9 cellular contexts compared by ENCODE assay signal in genomic region chrX:108699368-108699767, GRCh38. TPM values are rescaled to one million over a fixed set of nuclear protein-coding genes. Genes with fewer than 3 reads are reported as not detected.
DNase-seq lines count a peak whose midpoint lies in the region; ATAC-seq and TF ChIP-seq lines count a peak whose summit lies in the region.
"Had no signal": no experiment of that assay in that cellular context is flagged by ENCODE, and none has a peak within 500 bp of the region (broad histone marks: within the 10 kb centered on the region; RNA-seq: fewer than 3 reads in every experiment).

No MANE protein-coding gene starts in this region.

- no peak overlapping the region for H3K4me2 ChIP-seq in PC-9

- H3K4me1 ChIP-seq in PC-9 (replicated peaks; ENCODE audit: insufficient read depth) = peaks cover 9% of the 10 kb centered on the region; the same call in 1 of the 2 replicates

- no peaks in the 10 kb centered on the region for H3K9me2 ChIP-seq in PC-9 (ENCODE audit: insufficient read depth)

- no peaks in the 10 kb centered on the region for H3F3A ChIP-seq in PC-9 (ENCODE audit: insufficient read depth, low read depth)

- ATAC-seq in omental fat pad (ENCODE audit: low FRiP score) (no peak), left cardiac atrium (no peak), HG03460 (IDR thresholded peaks at IDR 0.05; ENCODE audit: unreplicated experiment) (no peak)

- BruUV-seq in PC-9 (replicated peaks; lab: Mats Ljungman, UMichigan) = no TSS peak

- POLR2A ChIA-PET in HEK293T (lab: Yijun Ruan, JAX) = no interaction called here
- POLR2A ChIA-PET in PC-9 (lab: Charles Lee; ENCODE audit: unreplicated experiment) = no interaction called here

- no peak overlapping the region for H3K27ac ChIP-seq in PC-9

- no peak overlapping the region for H2AFZ ChIP-seq in PC-9

- no peaks in the 10 kb centered on the region for H3K79me2 ChIP-seq in PC-9 (ENCODE audit: low read depth)

- no peaks in the 10 kb centered on the region for H3K36me3 ChIP-seq in PC-9 (ENCODE audit: low read depth)

- no peaks in the 10 kb centered on the region for H4K20me1 ChIP-seq in PC-9 (ENCODE audit: insufficient read depth)

- TF ChIP-seq CTCF in GM10266 (IDR thresholded peaks at IDR 0.05; ENCODE audit: control insufficient read depth, insufficient read depth, low read depth, missing control alignments) (peak; percentile 43), PC-9 (conservative IDR thresholded peaks at IDR 0.05) (peak; percentile 65), omental fat pad (IDR thresholded peaks at IDR 0.05) (no peak)

- intact Hi-C loops in PC-9 (cut with micrococcal nuclease; ENCODE audit: unreplicated experiment) = loop anchor here (5.0 to 10.0 kb wide), 3 partner anchors 502 to 778 kb away; no protein-coding TSS in a partner anchor
- intact Hi-C loops in left cardiac atrium (cut with DNase I) = no loop called here

- DNase-seq in GM10266 (ENCODE audit: extremely low spot score) = peak; percentile 2
- DNase-seq in HEK293T (ENCODE audit: extremely low spot score) = peak; percentile 52
- no peak for DNase-seq in PC-9
- peak; percentile 6 for DNase-seq in hepatic stellate cell (ENCODE audit: low spot score)
- DNase-seq in omental fat pad (ENCODE audit: low spot score) = no peak
- no peak for DNase-seq in left cardiac atrium
- DNase-seq in stimulated activated naive CD4-positive, alpha-beta T cell (lab: John Stamatoyannopoulos, UW) = no peak

- CTCF ChIA-PET in HEK293T (lab: Yijun Ruan, JAX) (interaction anchor here (0.7 to 1.9 kb wide), 7 partner anchors 34 to 786 kb away, joined by 3 to 20 read pairs (median 4); no protein-coding TSS in a partner anchor), PC-9 (lab: Charles Lee) (interaction anchor here (0.5 to 1.6 kb wide), 7 partner anchors 28 to 1258 kb away, joined by 3 to 6 read pairs (median 3); no protein-coding TSS in a partner anchor)

- no peak overlapping the region for H3K4me3 ChIP-seq in PC-9

- no peaks in the 10 kb centered on the region for H3K9me3 ChIP-seq in PC-9 (ENCODE audit: insufficient read depth, low read depth)

- no peaks in the 10 kb centered on the region for H3K27me3 ChIP-seq in PC-9 (ENCODE audit: insufficient read depth, low read depth)

TF ChIP-seq in HEK293T, 16 proteins besides CTCF, POLR2A, EP300 and RAD21:
- TF ChIP-seq FOXA1 (IDR thresholded peaks at IDR 0.05) (no peak), HDGF (IDR thresholded peaks at IDR 0.05; ENCODE audit: borderline replicate concordance) (no peak), PKNOX1 (IDR thresholded peaks at IDR 0.05) (peak; percentile 63)

RNA-seq across cellular contexts. Expression of gene IRS4, which starts 37.0 kb away (rescaled TPM):
- not detected in 2 replicates for total RNA-seq in PC-9 (2021)
- not detected for total RNA-seq in omental fat pad
- not detected for total RNA-seq in left cardiac atrium
- total RNA-seq: skeletal muscle tissue had no signal

Comparison
In these comparisons a context has a peak if more than half of its experiments do, and no peak if none do; other contexts are left out.
1. DNase-seq: peak in GM10266 (single experiment), HEK293T (single experiment) and hepatic stellate cell (single experiment); none in PC-9 (0 of 2), omental fat pad (single experiment), left cardiac atrium (single experiment) and stimulated activated naive CD4-positive, alpha-beta T cell (0 of 6).
2. CTCF ChIP-seq: peak in GM10266 (single experiment) and PC-9 (single experiment); none in omental fat pad (0 of 3).